In the genomic region with DNA sequence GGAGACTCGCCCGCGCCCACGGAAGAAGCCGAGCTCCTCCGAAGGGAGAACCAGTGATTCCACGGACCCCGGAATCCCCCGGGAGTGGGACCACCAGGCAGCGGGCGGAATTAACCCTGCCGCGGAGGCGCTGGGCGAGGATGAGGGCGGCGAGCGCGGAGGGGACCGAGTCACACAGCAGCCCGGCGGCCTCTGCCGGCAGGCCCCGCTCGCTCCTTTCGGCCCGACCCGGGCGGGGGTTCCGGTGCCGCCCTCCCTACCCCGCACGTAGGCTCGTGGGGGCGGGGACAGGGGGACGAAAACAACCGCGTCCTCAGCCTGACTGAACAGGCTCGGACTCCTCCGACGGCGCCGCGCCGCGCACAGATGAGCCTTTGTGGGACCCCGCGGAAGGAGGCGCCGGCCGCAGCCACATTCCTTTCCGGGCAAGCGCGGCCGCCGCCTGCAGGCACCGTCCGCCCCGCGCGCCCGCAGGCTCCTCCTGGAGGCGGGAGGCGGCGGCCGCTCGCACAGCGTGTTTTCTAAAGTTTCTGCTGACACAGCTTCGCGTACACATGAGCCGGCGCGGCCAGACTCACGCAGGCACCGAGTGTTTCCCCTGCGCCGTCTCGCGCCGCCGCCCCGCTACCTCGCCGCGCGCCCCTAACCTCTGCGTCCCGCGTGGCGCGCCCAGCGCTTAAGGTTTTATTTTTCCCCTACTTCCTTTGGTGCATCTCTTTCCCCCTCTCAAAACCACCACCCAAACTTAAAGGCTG, we compare ENCODE assay signal across 1 cellular context.
TF ChIP-seq lines count a peak whose summit lies in the region.

No MANE protein-coding gene starts in this region.

TF ChIP-seq in HepG2, 621 proteins besides CTCF, POLR2A, EP300 and RAD21 (continued from another document and continues in another):
- peak; percentile 59; the same call in 1 of the 2 replicates for TF ChIP-seq ZNF839 (CRISPR knock-in tag; IDR thresholded peaks at IDR 0.05; ENCODE audit: borderline replicate concordance)
- TF ChIP-seq, protein P1, sequence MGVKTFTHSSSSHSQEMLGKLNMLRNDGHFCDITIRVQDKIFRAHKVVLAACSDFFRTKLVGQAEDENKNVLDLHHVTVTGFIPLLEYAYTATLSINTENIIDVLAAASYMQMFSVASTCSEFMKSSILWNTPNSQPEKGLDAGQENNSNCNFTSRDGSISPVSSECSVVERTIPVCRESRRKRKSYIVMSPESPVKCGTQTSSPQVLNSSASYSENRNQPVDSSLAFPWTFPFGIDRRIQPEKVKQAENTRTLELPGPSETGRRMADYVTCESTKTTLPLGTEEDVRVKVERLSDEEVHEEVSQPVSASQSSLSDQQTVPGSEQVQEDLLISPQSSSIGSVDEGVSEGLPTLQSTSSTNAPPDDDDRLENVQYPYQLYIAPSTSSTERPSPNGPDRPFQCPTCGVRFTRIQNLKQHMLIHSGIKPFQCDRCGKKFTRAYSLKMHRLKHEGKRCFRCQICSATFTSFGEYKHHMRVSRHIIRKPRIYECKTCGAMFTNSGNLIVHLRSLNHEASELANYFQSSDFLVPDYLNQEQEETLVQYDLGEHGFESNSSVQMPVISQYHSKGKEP (CRISPR knock-in tag; IDR thresholded peaks at IDR 0.05), result 0 out of 2 replicates have a peak, but pooled peaks have one; percentile 63
- TF ChIP-seq HNRNPL (IDR thresholded peaks at IDR 0.05; ENCODE audit: low read depth, low read length), result 0 out of 2 replicates have a peak, but pooled peaks have one; percentile 50
- peak; percentile 74 for TF ChIP-seq ZNF709 (CRISPR knock-in tag; IDR thresholded peaks at IDR 0.05)
- no peak for TF ChIP-seq U2AF2 (IDR thresholded peaks at IDR 0.05; ENCODE audit: low read depth, low read length)
- TF ChIP-seq ZSCAN22 (CRISPR knock-in tag; IDR thresholded peaks at IDR 0.05), result no peak
- TF ChIP-seq TBX3 (IDR thresholded peaks at IDR 0.05; ENCODE audit: borderline replicate concordance), result peak; percentile 45; the same call in 1 of the 2 replicates
- no peak for TF ChIP-seq SMARCC2 (IDR thresholded peaks at IDR 0.05)
- TF ChIP-seq, protein P2, sequence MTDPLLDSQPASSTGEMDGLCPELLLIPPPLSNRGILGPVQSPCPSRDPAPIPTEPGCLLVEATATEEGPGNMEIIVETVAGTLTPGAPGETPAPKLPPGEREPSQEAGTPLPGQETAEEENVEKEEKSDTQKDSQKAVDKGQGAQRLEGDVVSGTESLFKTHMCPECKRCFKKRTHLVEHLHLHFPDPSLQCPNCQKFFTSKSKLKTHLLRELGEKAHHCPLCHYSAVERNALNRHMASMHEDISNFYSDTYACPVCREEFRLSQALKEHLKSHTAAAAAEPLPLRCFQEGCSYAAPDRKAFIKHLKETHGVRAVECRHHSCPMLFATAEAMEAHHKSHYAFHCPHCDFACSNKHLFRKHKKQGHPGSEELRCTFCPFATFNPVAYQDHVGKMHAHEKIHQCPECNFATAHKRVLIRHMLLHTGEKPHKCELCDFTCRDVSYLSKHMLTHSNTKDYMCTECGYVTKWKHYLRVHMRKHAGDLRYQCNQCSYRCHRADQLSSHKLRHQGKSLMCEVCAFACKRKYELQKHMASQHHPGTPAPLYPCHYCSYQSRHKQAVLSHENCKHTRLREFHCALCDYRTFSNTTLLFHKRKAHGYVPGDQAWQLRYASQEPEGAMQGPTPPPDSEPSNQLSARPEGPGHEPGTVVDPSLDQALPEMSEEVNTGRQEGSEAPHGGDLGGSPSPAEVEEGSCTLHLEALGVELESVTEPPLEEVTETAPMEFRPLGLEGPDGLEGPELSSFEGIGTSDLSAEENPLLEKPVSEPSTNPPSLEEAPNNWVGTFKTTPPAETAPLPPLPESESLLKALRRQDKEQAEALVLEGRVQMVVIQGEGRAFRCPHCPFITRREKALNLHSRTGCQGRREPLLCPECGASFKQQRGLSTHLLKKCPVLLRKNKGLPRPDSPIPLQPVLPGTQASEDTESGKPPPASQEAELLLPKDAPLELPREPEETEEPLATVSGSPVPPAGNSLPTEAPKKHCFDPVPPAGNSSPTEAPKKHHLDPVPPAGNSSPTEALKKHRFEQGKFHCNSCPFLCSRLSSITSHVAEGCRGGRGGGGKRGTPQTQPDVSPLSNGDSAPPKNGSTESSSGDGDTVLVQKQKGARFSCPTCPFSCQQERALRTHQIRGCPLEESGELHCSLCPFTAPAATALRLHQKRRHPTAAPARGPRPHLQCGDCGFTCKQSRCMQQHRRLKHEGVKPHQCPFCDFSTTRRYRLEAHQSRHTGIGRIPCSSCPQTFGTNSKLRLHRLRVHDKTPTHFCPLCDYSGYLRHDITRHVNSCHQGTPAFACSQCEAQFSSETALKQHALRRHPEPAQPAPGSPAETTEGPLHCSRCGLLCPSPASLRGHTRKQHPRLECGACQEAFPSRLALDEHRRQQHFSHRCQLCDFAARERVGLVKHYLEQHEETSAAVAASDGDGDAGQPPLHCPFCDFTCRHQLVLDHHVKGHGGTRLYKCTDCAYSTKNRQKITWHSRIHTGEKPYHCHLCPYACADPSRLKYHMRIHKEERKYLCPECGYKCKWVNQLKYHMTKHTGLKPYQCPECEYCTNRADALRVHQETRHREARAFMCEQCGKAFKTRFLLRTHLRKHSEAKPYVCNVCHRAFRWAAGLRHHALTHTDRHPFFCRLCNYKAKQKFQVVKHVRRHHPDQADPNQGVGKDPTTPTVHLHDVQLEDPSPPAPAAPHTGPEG (CRISPR knock-in tag; IDR thresholded peaks at IDR 0.05), result peak; percentile 82; the same call in 1 of the 2 replicates
- TF ChIP-seq ZSCAN12 (CRISPR knock-in tag; IDR thresholded peaks at IDR 0.05), result peak; percentile 89; the same call in 1 of the 2 replicates
- TF ChIP-seq, protein P3, sequence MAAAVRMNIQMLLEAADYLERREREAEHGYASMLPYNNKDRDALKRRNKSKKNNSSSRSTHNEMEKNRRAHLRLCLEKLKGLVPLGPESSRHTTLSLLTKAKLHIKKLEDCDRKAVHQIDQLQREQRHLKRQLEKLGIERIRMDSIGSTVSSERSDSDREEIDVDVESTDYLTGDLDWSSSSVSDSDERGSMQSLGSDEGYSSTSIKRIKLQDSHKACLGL (CRISPR knock-in tag; IDR thresholded peaks at IDR 0.05), result peak; percentile 78
- TF ChIP-seq, protein P4, sequence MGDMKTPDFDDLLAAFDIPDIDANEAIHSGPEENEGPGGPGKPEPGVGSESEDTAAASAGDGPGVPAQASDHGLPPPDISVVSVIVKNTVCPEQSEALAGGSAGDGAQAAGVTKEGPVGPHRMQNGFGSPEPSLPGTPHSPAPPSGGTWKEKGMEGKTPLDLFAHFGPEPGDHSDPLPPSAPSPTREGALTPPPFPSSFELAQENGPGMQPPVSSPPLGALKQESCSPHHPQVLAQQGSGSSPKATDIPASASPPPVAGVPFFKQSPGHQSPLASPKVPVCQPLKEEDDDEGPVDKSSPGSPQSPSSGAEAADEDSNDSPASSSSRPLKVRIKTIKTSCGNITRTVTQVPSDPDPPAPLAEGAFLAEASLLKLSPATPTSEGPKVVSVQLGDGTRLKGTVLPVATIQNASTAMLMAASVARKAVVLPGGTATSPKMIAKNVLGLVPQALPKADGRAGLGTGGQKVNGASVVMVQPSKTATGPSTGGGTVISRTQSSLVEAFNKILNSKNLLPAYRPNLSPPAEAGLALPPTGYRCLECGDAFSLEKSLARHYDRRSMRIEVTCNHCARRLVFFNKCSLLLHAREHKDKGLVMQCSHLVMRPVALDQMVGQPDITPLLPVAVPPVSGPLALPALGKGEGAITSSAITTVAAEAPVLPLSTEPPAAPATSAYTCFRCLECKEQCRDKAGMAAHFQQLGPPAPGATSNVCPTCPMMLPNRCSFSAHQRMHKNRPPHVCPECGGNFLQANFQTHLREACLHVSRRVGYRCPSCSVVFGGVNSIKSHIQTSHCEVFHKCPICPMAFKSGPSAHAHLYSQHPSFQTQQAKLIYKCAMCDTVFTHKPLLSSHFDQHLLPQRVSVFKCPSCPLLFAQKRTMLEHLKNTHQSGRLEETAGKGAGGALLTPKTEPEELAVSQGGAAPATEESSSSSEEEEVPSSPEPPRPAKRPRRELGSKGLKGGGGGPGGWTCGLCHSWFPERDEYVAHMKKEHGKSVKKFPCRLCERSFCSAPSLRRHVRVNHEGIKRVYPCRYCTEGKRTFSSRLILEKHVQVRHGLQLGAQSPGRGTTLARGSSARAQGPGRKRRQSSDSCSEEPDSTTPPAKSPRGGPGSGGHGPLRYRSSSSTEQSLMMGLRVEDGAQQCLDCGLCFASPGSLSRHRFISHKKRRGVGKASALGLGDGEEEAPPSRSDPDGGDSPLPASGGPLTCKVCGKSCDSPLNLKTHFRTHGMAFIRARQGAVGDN (CRISPR knock-in tag; IDR thresholded peaks at IDR 0.05), result peak; percentile 95
- TF ChIP-seq WIZ (CRISPR knock-in tag; IDR thresholded peaks at IDR 0.05), result peak; percentile 70; the same call in 1 of the 2 replicates
- peak; percentile 56; the same call in 1 of the 2 replicates for TF ChIP-seq KDM5A (IDR thresholded peaks at IDR 0.05; ENCODE audit: borderline replicate concordance, low read length)
- TF ChIP-seq ZNF350 (CRISPR knock-in tag; IDR thresholded peaks at IDR 0.05; ENCODE audit: borderline replicate concordance, low read depth), result peak; percentile 93
- peak; percentile 48 for TF ChIP-seq FOXA3 (CRISPR knock-in tag; IDR thresholded peaks at IDR 0.05)
- peak; percentile 97 for TF ChIP-seq ZNF605 (CRISPR knock-in tag; IDR thresholded peaks at IDR 0.05)
- peak; percentile 93 for TF ChIP-seq ELF4 (CRISPR knock-in tag; IDR thresholded peaks at IDR 0.05; ENCODE audit: borderline replicate concordance)
- no peak for TF ChIP-seq HCFC1 (IDR thresholded peaks at IDR 0.05; ENCODE audit: low read depth, low read length)
- TF ChIP-seq ADNP (CRISPR knock-in tag; IDR thresholded peaks at IDR 0.05), result no peak
- no peak for TF ChIP-seq MYNN (CRISPR knock-in tag; IDR thresholded peaks at IDR 0.05; ENCODE audit: low read depth)
- peak; percentile 52; the same call in 1 of the 2 replicates for TF ChIP-seq ZFP82 (CRISPR knock-in tag; IDR thresholded peaks at IDR 0.05; ENCODE audit: borderline replicate concordance)
- TF ChIP-seq HOXA3 (CRISPR knock-in tag; IDR thresholded peaks at IDR 0.05), result peak; percentile 72
- peak; percentile 82; the same call in 1 of the 2 replicates for TF ChIP-seq ARHGAP35 (CRISPR knock-in tag; IDR thresholded peaks at IDR 0.05; ENCODE audit: borderline replicate concordance)
- TF ChIP-seq, protein P5, sequence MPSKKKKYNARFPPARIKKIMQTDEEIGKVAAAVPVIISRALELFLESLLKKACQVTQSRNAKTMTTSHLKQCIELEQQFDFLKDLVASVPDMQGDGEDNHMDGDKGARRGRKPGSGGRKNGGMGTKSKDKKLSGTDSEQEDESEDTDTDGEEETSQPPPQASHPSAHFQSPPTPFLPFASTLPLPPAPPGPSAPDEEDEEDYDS (CRISPR knock-in tag; IDR thresholded peaks at IDR 0.05), result peak; percentile 94
- TF ChIP-seq POLR2AphosphoS2 (IDR thresholded peaks at IDR 0.05; ENCODE audit: low read depth, low read length), result 0 out of 2 replicates have a peak, but pooled peaks have one; percentile 28
- peak; percentile 36; the same call in 1 of the 2 replicates for TF ChIP-seq ZNF768 (CRISPR knock-in tag; IDR thresholded peaks at IDR 0.05)
- no peak for TF ChIP-seq HNRNPH1 (optimal IDR thresholded peaks at IDR 0.05; ENCODE audit: low read depth, low read length)
- peak; percentile 65; the same call in 1 of the 2 replicates for TF ChIP-seq ZNF766 (CRISPR knock-in tag; IDR thresholded peaks at IDR 0.05; ENCODE audit: borderline replicate concordance)
- peak; percentile 93 for TF ChIP-seq ZNF891 (CRISPR knock-in tag; IDR thresholded peaks at IDR 0.05)
- TF ChIP-seq TEAD3 (CRISPR knock-in tag; optimal IDR thresholded peaks at IDR 0.05; ENCODE audit: borderline replicate concordance), result peak; percentile 28
- TF ChIP-seq SIN3A (IDR thresholded peaks at IDR 0.05; ENCODE audit: borderline replicate concordance, low read depth, low read length), result peak; percentile 69
- TF ChIP-seq, protein P6, sequence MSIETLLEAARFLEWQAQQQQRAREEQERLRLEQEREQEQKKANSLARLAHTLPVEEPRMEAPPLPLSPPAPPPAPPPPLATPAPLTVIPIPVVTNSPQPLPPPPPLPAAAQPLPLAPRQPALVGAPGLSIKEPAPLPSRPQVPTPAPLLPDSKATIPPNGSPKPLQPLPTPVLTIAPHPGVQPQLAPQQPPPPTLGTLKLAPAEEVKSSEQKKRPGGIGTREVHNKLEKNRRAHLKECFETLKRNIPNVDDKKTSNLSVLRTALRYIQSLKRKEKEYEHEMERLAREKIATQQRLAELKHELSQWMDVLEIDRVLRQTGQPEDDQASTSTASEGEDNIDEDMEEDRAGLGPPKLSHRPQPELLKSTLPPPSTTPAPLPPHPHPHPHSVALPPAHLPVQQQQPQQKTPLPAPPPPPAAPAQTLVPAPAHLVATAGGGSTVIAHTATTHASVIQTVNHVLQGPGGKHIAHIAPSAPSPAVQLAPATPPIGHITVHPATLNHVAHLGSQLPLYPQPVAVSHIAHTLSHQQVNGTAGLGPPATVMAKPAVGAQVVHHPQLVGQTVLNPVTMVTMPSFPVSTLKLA (IDR thresholded peaks at IDR 0.05), result peak; percentile 40; the same call in 1 of the 2 replicates
- TF ChIP-seq, protein P7, sequence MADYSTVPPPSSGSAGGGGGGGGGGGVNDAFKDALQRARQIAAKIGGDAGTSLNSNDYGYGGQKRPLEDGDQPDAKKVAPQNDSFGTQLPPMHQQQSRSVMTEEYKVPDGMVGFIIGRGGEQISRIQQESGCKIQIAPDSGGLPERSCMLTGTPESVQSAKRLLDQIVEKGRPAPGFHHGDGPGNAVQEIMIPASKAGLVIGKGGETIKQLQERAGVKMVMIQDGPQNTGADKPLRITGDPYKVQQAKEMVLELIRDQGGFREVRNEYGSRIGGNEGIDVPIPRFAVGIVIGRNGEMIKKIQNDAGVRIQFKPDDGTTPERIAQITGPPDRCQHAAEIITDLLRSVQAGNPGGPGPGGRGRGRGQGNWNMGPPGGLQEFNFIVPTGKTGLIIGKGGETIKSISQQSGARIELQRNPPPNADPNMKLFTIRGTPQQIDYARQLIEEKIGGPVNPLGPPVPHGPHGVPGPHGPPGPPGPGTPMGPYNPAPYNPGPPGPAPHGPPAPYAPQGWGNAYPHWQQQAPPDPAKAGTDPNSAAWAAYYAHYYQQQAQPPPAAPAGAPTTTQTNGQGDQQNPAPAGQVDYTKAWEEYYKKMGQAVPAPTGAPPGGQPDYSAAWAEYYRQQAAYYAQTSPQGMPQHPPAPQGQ (CRISPR knock-in tag; IDR thresholded peaks at IDR 0.05; ENCODE audit: borderline replicate concordance), result 0 out of 2 replicates have a peak, but pooled peaks have one; percentile 53
- no peak for TF ChIP-seq TCF7L2 (IDR thresholded peaks at IDR 0.05; ENCODE audit: low read depth, low read length)
- TF ChIP-seq, protein P8, sequence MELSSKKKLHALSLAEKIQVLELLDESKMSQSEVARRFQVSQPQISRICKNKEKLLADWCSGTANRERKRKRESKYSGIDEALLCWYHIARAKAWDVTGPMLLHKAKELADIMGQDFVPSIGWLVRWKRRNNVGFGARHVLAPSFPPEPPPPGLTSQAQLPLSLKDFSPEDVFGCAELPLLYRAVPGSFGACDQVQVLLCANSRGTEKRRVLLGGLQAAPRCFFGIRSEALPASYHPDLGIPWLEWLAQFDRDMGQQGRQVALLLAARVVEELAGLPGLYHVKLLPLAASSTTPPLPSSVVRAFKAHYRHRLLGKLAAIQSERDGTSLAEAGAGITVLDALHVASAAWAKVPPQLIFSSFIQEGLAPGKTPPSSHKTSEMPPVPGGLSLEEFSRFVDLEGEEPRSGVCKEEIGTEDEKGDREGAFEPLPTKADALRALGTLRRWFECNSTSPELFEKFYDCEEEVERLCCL (CRISPR knock-in tag; IDR thresholded peaks at IDR 0.05; ENCODE audit: borderline replicate concordance), result no peak
- TF ChIP-seq, protein P9, sequence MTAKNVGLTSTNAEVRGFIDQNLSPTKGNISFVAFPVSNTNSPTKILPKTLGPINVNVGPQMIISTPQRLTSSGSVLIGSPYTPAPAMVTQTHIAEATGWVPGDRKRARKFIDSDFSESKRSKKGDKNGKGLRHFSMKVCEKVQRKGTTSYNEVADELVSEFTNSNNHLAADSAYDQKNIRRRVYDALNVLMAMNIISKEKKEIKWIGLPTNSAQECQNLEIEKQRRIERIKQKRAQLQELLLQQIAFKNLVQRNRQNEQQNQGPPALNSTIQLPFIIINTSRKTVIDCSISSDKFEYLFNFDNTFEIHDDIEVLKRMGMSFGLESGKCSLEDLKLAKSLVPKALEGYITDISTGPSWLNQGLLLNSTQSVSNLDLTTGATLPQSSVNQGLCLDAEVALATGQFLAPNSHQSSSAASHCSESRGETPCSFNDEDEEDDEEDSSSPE (CRISPR knock-in tag; IDR thresholded peaks at IDR 0.05), result peak; percentile 76
